In the genomic region with DNA sequence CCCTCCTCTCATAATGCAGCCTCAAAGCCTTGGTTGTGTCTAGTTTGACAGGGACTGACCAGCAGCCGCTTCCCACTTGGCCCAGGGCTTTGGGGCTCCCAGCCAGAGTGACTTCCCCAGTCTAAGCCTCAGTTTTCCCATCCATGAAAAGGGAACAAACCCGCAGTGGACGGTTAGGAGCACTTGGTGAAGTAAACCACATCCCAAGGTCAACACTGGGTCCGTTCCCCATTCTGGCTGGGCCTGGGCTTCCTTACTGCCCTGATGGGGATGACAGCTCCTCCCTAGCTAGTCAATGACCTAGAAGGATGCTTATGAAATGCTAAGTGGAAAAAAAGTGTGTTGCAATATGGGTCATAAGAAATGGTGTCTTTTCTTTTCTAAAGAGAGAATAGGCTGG, we compare ENCODE assay signal across 22 cellular contexts. TPM values are rescaled to one million over a fixed set of nuclear protein-coding genes. Genes with fewer than 3 reads are reported as not detected.
DNase-seq lines count a peak whose midpoint lies in the region; ATAC-seq and TF ChIP-seq lines count a peak whose summit lies in the region.
"Had no signal": no experiment of that assay in that cellular context is flagged by ENCODE, and none has a peak within 500 bp of the region (broad histone marks: within the 10 kb centered on the region; RNA-seq: fewer than 3 reads in every experiment).

No MANE protein-coding gene starts in this region.

- H3K4me3 ChIP-seq in choroid plexus epithelial cell (ENCODE audit: low read depth, low read length) (no peak overlapping the region), upper lobe of right lung (no peak overlapping the region)
- H3K4me3 ChIP-seq: psoas muscle, suprapubic skin had no signal

- peak overlapping the region; percentile 83 for H3K27ac Mint-ChIP-seq in stimulated activated naive CD8-positive, alpha-beta T cell treated with anti-CD3 and anti-CD28 coated beads, Interleukin-15, Interleukin-2, amounts not matched to agents 100 ng/mL and 50 ng/mL, for 24 hours

- peaks cover 40% of the 10 kb centered on the region for H3K4me1 Mint-ChIP-seq in stimulated activated naive CD8-positive, alpha-beta T cell treated with anti-CD3 and anti-CD28 coated beads, Interleukin-15, Interleukin-2, amounts not matched to agents 100 ng/mL and 50 ng/mL, for 24 hours (ENCODE audit: low read depth)

- H3K9me3 ChIP-seq in upper lobe of right lung: no peaks in the 10 kb centered on the region
- H3K9me3 ChIP-seq: psoas muscle, suprapubic skin had no signal

- no peaks in the 10 kb centered on the region for H3K36me3 ChIP-seq in upper lobe of right lung
- H3K36me3 ChIP-seq: brain microvascular endothelial cell, suprapubic skin had no signal

- H3K4me1 ChIP-seq in upper lobe of right lung: peaks cover 17% of the 10 kb centered on the region
- H3K4me1 ChIP-seq: suprapubic skin had no signal

- no peak for DNase-seq in stimulated activated naive CD8-positive, alpha-beta T cell treated with anti-CD3 and anti-CD28 coated beads, Interleukin-15, Interleukin-2, amounts not matched to agents 100 U/mL and 50 U/mL, for 24 hours
- peak; percentile 81 for DNase-seq in NOMO-1 treated with dmso at 0.1 percent for 144 hours (lab: John Stamatoyannopoulos, UW; ENCODE audit: unreplicated experiment)
- peak; percentile 41 for DNase-seq in choroid plexus epithelial cell (ENCODE audit: low read depth)
- DNase-seq in upper lobe of right lung: peak; percentile 77
- no peak for DNase-seq in left colon
- DNase-seq in SHP77 treated with DMSO at 0.1 percent for 48 hours (lab: John Stamatoyannopoulos, UW): no peak
- DNase-seq: activated naive CD4-positive, alpha-beta T cell treated with Interleukin-2 at 50 U/mL for 16 hours; brain microvascular endothelial cell; Calu3; cortex of kidney; foreskin melanocyte; H7; NCI-H1436 treated with DMSO at 0.1 percent for 48 hours; NCI-H774; psoas muscle; stimulated activated CD8-positive, alpha-beta memory T cell treated with anti-CD3 and anti-CD28 coated beads, Interleukin-4, amount 100 ng/mL, for 48 hours had no signal

- no peaks in the 10 kb centered on the region for H3K9me3 Mint-ChIP-seq in stimulated activated naive CD8-positive, alpha-beta T cell treated with anti-CD3 and anti-CD28 coated beads, Interleukin-15, Interleukin-2, amounts not matched to agents 100 ng/mL and 50 ng/mL, for 24 hours

- no peaks in the 10 kb centered on the region for H3K27me3 ChIP-seq in upper lobe of right lung
- H3K27me3 ChIP-seq: brain microvascular endothelial cell, suprapubic skin had no signal

- no peak for TF ChIP-seq CTCF in choroid plexus epithelial cell (conservative IDR thresholded peaks at IDR 0.05; ENCODE audit: low read depth, low read length)
- no peak for TF ChIP-seq CTCF in upper lobe of right lung (IDR thresholded peaks at IDR 0.05)

- ATAC-seq in stimulated activated naive CD8-positive, alpha-beta T cell treated with anti-CD3 and anti-CD28 coated beads, Interleukin-15, Interleukin-2, amounts not matched to agents 100 U/mL and 50 U/mL, for 24 hours: no peak
- ATAC-seq in upper lobe of right lung (peak; percentile 81), left colon (no peak), GM21737 (IDR thresholded peaks at IDR 0.05; ENCODE audit: unreplicated experiment) (no peak)
- ATAC-seq: psoas muscle had no signal

- intact Hi-C loops in upper lobe of right lung (cut with DNase I) (no loop called here), left colon (cut with DNase I, micrococcal nuclease) (no loop called here)

- H3K36me3 Mint-ChIP-seq in stimulated activated naive CD8-positive, alpha-beta T cell treated with anti-CD3 and anti-CD28 coated beads, Interleukin-15, Interleukin-2, amounts not matched to agents 100 ng/mL and 50 ng/mL, for 24 hours (ENCODE audit: low read depth): no peaks in the 10 kb centered on the region

- no peak overlapping the region for H3K4me3 Mint-ChIP-seq in stimulated activated naive CD8-positive, alpha-beta T cell treated with anti-CD3 and anti-CD28 coated beads, Interleukin-15, Interleukin-2, amounts not matched to agents 100 ng/mL and 50 ng/mL, for 24 hours

- no peaks in the 10 kb centered on the region for H3K27me3 Mint-ChIP-seq in stimulated activated naive CD8-positive, alpha-beta T cell treated with anti-CD3 and anti-CD28 coated beads, Interleukin-15, Interleukin-2, amounts not matched to agents 100 ng/mL and 50 ng/mL, for 24 hours

- no peak overlapping the region for H3K27ac ChIP-seq in upper lobe of right lung
- H3K27ac ChIP-seq: brain microvascular endothelial cell, psoas muscle, suprapubic skin had no signal

RNA-seq across cellular contexts. Expression of a gene that starts 19.1 kb away (rescaled TPM):
- total RNA-seq in upper lobe of right lung (15.3 TPM), left colon (1 to 10 TPM; 4.7 to 4.9 TPM)

RNA-seq across cellular contexts. Expression of a gene that starts 32.3 kb away (rescaled TPM):
- total RNA-seq in upper lobe of right lung (not detected), left colon (not detected)
- total RNA-seq: Calu3, H7, kidney epithelial cell, LHCN-M2, mesenteric fat pad, psoas muscle, suprapubic skin had no signal

RNA-seq across cellular contexts. Expression of a gene that starts 36.6 kb away (rescaled TPM):
- not detected for total RNA-seq in upper lobe of right lung
- total RNA-seq in left colon: not detected
- total RNA-seq: Calu3, H7, kidney epithelial cell, LHCN-M2, mesenteric fat pad, psoas muscle, suprapubic skin had no signal

RNA-seq across cellular contexts. Expression of a gene that starts 39.4 kb away (rescaled TPM):
- total RNA-seq in upper lobe of right lung: not detected
- total RNA-seq in left colon: not detected
- total RNA-seq: Calu3, H7, kidney epithelial cell, LHCN-M2, mesenteric fat pad, psoas muscle, suprapubic skin had no signal

RNA-seq across cellular contexts. Expression of a gene that starts 44.3 kb away (rescaled TPM):
- total RNA-seq in upper lobe of right lung (not detected), left colon (not detected)
- total RNA-seq: Calu3, H7, kidney epithelial cell, LHCN-M2, mesenteric fat pad, psoas muscle, suprapubic skin had no signal

Comparison
In these comparisons a context has a peak if more than half of its experiments do, and no peak if none do; other contexts are left out.
1. DNase-seq: peak in NOMO-1 treated with dmso at 0.1 percent for 144 hours (single experiment), choroid plexus epithelial cell (single experiment) and upper lobe of right lung (single experiment); none in stimulated activated naive CD8-positive, alpha-beta T cell treated with anti-CD3 and anti-CD28 coated beads, Interleukin-15, Interleukin-2, amounts not matched to agents 100 U/mL and 50 U/mL, for 24 hours (single experiment), left colon (0 of 2) and SHP77 treated with DMSO at 0.1 percent for 48 hours (single experiment).